In the genomic region with DNA sequence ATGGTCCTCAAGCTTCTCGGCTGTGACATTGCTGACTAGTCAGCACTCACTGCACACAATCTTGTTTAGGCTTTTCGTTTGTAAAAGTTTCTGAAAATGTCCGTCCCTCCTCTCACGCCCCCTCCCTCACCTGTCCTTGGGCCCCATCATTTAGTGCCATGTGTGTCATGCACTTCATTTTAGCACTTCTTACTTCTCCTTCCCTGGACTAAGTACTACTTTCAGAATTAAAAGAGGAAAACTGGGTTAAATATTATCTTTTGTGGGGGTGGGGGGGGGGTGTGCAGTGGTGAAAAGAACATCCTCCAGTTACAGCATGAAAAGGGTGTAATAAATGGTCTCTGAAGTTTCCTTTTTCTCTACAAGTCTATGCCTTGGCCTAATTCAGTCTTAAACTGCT, we compare ENCODE assay signal across 24 cellular contexts.
DNase-seq lines count a peak whose midpoint lies in the region; ATAC-seq, FAIRE-seq and TF ChIP-seq lines count a peak whose summit lies in the region.
"Had no signal": no experiment of that assay in that cellular context is flagged by ENCODE, and none has a peak within 500 bp of the region (broad histone marks: within the 10 kb centered on the region; RNA-seq: fewer than 3 reads in every experiment).

No MANE protein-coding gene starts in this region.

- no peaks in the 10 kb centered on the region for H3K9me3 Mint-ChIP-seq in stimulated activated naive B cell treated with anti-CD40 and anti-IgM and Interleukin-4, amounts not matched to agents 10 μg/mL and 1 μg/mL and 100 μg/mL, for 72 hours

- H3K27ac ChIP-seq in WERI-Rb-1, result no peak overlapping the region
- H3K27ac ChIP-seq: spleen, upper lobe of left lung had no signal

- H3K27me3 Mint-ChIP-seq in stimulated activated naive B cell treated with anti-CD40 and anti-IgM and Interleukin-4, amounts not matched to agents 10 μg/mL and 1 μg/mL and 100 μg/mL, for 72 hours, result peaks cover 0 to 5% of the 10 kb centered on the region in 2 donors

- no peaks in the 10 kb centered on the region for H3K36me3 Mint-ChIP-seq in stimulated activated naive B cell treated with anti-CD40 and anti-IgM and Interleukin-4, amounts not matched to agents 10 μg/mL and 1 μg/mL and 100 μg/mL, for 72 hours
- H3K36me3 Mint-ChIP-seq: activated naive CD8-positive, alpha-beta T cell; CD8-positive, alpha-beta memory T cell had no signal

- no peak overlapping the region for H3K27ac Mint-ChIP-seq in stimulated activated naive B cell treated with anti-CD40 and anti-IgM and Interleukin-4, amounts not matched to agents 10 μg/mL and 1 μg/mL and 100 μg/mL, for 72 hours
- H3K27ac Mint-ChIP-seq: activated naive CD8-positive, alpha-beta T cell; CD8-positive, alpha-beta memory T cell had no signal

- peak; percentile 66 for ATAC-seq in HG02642 (IDR thresholded peaks at IDR 0.05; ENCODE audit: poor library complexity, unreplicated experiment)
- ATAC-seq in HG03354 (IDR thresholded peaks at IDR 0.05; ENCODE audit: poor library complexity, severe bottlenecking, unreplicated experiment), result peak; percentile 53
- peak; percentile 65 to 71 for ATAC-seq in stimulated activated naive B cell treated with anti-CD40 and anti-IgM and Interleukin-4, amounts not matched to agents 10 μg/mL and 1 μg/mL and 100 μg/mL, for 72 hours (replicated peaks)
- no peak for ATAC-seq in left lobe of liver

- DNase-seq in GM19239 (ENCODE audit: insufficient read length, low spot score), result no peak
- no peak for DNase-seq in stimulated activated naive B cell treated with anti-CD40 and anti-IgM and Interleukin-4, amounts not matched to agents 10 μg/mL and 1 μg/mL and 100 μg/mL, for 72 hours
- no peak for DNase-seq in left lobe of liver (ENCODE audit: low spot score)
- no peak for DNase-seq in hypothalamus (lab: John Stamatoyannopoulos, UW)
- DNase-seq in WERI-Rb-1, result no peak
- DNase-seq: AML-193; CD8-positive, alpha-beta memory T cell; DMS79 treated with DMSO at 0.1 percent for 48 hours; effector CD4-positive, alpha-beta T cell; foreskin melanocyte; MM.1S; NCI-H1436 treated with DMSO at 0.1 percent for 48 hours; NCI-H2171 treated with DMSO at 0.1 percent for 48 hours; NCI-H526; retina; spleen; stimulated activated CD4-positive, alpha-beta T cell treated with anti-CD3 and anti-CD28 coated beads, Interleukin-4, amount 100 ng/mL, for 24 hours; upper lobe of left lung had no signal

- no peak overlapping the region for H3K4me3 ChIP-seq in WERI-Rb-1 (ENCODE audit: low read depth, low read length)
- H3K4me3 ChIP-seq: lung, spleen, upper lobe of left lung had no signal

- no peaks in the 10 kb centered on the region for H3K27me3 ChIP-seq in WERI-Rb-1 (ENCODE audit: insufficient read depth, low read depth, severe bottlenecking)
- H3K27me3 ChIP-seq: upper lobe of left lung had no signal

- peak; percentile 93 for FAIRE-seq in GM19239 (lab: Jason Lieb, UNC)
- FAIRE-seq: astrocyte, keratinocyte had no signal

- H3K9me3 ChIP-seq in WERI-Rb-1 (ENCODE audit: severe bottlenecking), result no peaks in the 10 kb centered on the region
- H3K9me3 ChIP-seq: spleen, upper lobe of left lung had no signal

- H3K36me3 ChIP-seq in WERI-Rb-1, result no peaks in the 10 kb centered on the region
- H3K36me3 ChIP-seq: spleen, upper lobe of left lung had no signal

- peaks cover 6% of the 10 kb centered on the region in 2 donors for H3K4me1 Mint-ChIP-seq in stimulated activated naive B cell treated with anti-CD40 and anti-IgM and Interleukin-4, amounts not matched to agents 10 μg/mL and 1 μg/mL and 100 μg/mL, for 72 hours
- H3K4me1 Mint-ChIP-seq: CD8-positive, alpha-beta memory T cell had no signal

- H3K4me3 Mint-ChIP-seq in stimulated activated naive B cell treated with anti-CD40 and anti-IgM and Interleukin-4, amounts not matched to agents 10 μg/mL and 1 μg/mL and 100 μg/mL, for 72 hours, result no peak overlapping the region
- H3K4me3 Mint-ChIP-seq: activated naive CD8-positive, alpha-beta T cell; CD8-positive, alpha-beta memory T cell had no signal

- TF ChIP-seq CTCF in WERI-Rb-1 (IDR thresholded peaks at IDR 0.05; ENCODE audit: low read depth, low read length), result no peak
